ENCODE assay signal across 9 cellular contexts in genomic region chr22:37334859-37335818, GRCh38. TPM values are rescaled to one million over a fixed set of nuclear protein-coding genes. Genes with fewer than 3 reads are reported as not detected.
A peak's percentile ranks its signal among the peaks of the same experiment; 100 is the strongest.
DNase-seq lines count a peak whose midpoint lies in the region; TF ChIP-seq lines count a peak whose summit lies in the region.
"Had no signal": no experiment of that assay in that cellular context is flagged by ENCODE, and none has a peak within 500 bp of the region (broad histone marks: within the 10 kb centered on the region; RNA-seq: fewer than 3 reads in every experiment).

No MANE protein-coding gene starts in this region.

- H3K27me3 Mint-ChIP-seq in brain (peaks cover 78% of the 10 kb centered on the region), nephron progenitor cell (ENCODE audit: low read depth, poor library complexity) (peaks cover 99% of the 10 kb centered on the region)

- DNase-seq in DMS 273 (lab: John Stamatoyannopoulos, UW; ENCODE audit: unreplicated experiment) (peak; percentile 41), DMS 273 treated with DMSO at 0.1 percent for 48 hours (lab: John Stamatoyannopoulos, UW) (no peak), HuH-7.5 (ENCODE audit: low spot score) (peak; percentile 61), nephron progenitor cell (peak; percentile 51), kidney glomerular epithelial cell (lab: John Stamatoyannopoulos, UW) (no peak), LoVo (ENCODE audit: low spot score) (no peak), G401 (ENCODE audit: low spot score) (no peak)

- TF ChIP-seq CTCF in brain (conservative IDR thresholded peaks at IDR 0.05): peak in 1 of 2 experiments; percentile 27
- no peak for TF ChIP-seq CTCF in nephron progenitor cell (IDR thresholded peaks at IDR 0.05)

- H3K36me3 Mint-ChIP-seq in brain (no peaks in the 10 kb centered on the region), nephron progenitor cell (ENCODE audit: low read depth) (no peaks in the 10 kb centered on the region)
- H3K36me3 Mint-ChIP-seq: activated naive CD4-positive, alpha-beta T cell treated with anti-CD3 and anti-CD28 coated beads, Interleukin-2, amount 50 U/mL, for 24 hours had no signal

- H3K9me3 Mint-ChIP-seq in brain (peaks cover 0 to 8% (median 0%) of the 10 kb centered on the region in 5 experiments), nephron progenitor cell (no peaks in the 10 kb centered on the region)
- H3K9me3 Mint-ChIP-seq: activated naive CD4-positive, alpha-beta T cell treated with anti-CD3 and anti-CD28 coated beads, Interleukin-2, amount 50 U/mL, for 24 hours had no signal

- peaks cover 78% of the 10 kb centered on the region for H3K4me1 Mint-ChIP-seq in brain
- peaks cover 37% of the 10 kb centered on the region for H3K4me1 Mint-ChIP-seq in nephron progenitor cell

- H3K27ac Mint-ChIP-seq in brain: peak overlapping the region in 3 of 5 experiments; percentile 39 to 69 (median 45)
- H3K27ac Mint-ChIP-seq in nephron progenitor cell: no peak overlapping the region
- H3K27ac Mint-ChIP-seq: activated naive CD4-positive, alpha-beta T cell treated with anti-CD3 and anti-CD28 coated beads, Interleukin-2, amount 50 U/mL, for 24 hours had no signal

- H3K4me3 Mint-ChIP-seq in brain (peak overlapping the region; percentile 31 to 85 (median 72)), nephron progenitor cell (peak overlapping the region; percentile 29)
- H3K4me3 Mint-ChIP-seq: activated naive CD4-positive, alpha-beta T cell treated with anti-CD3 and anti-CD28 coated beads, Interleukin-2, amount 50 U/mL, for 24 hours had no signal

- in situ Hi-C loops in G401 (cut with HindIII; ENCODE audit: low sequenced_read_pairs): no loop called here

RNA-seq across cellular contexts. Expression of gene CYTH4, which starts 52.8 kb away (rescaled TPM):
- 1.3 TPM for polyA plus RNA-seq in brain (ENCODE audit: insufficient read depth, low read depth, low replicate concordance)
- total RNA-seq in G401 (2014; rRNA removed; shearing (Covaris generic)): not detected in 2 replicates

Comparison
In these comparisons a context has a peak if more than half of its experiments do, and no peak if none do; other contexts are left out.
1. DNase-seq: peak in DMS 273 (single experiment), HuH-7.5 (single experiment) and nephron progenitor cell (single experiment); none in DMS 273 treated with DMSO at 0.1 percent for 48 hours (single experiment), kidney glomerular epithelial cell (single experiment), LoVo (single experiment) and G401 (single experiment).